In genomic region chr1:225651376-225651871, GRCh38 we compare ENCODE assay signal across 8 cellular contexts. TPM values are rescaled to one million over a fixed set of nuclear protein-coding genes. Genes with fewer than 3 reads are reported as not detected.
A peak's percentile ranks its signal among the peaks of the same experiment; 100 is the strongest.
DNase-seq lines count a peak whose midpoint lies in the region; ATAC-seq, FAIRE-seq and TF ChIP-seq lines count a peak whose summit lies in the region.

No MANE protein-coding gene starts in this region.

- peak overlapping the region; percentile 79 for H3K4me3 ChIP-seq in OCI-LY3 (ENCODE audit: low read length)
- H3K4me3 ChIP-seq in endothelial cell of umbilical vein (replicated peaks in 1 of 3; ENCODE audit: insufficient read depth in 1 of 3, low read depth in 1 of 3, low read length in 3 of 3): peak overlapping the region; percentile 49 to 99 (median 98)
- H3K4me3 ChIP-seq in pancreas: peak overlapping the region; percentile 70 to 97 (median 88)

- H3K36me3 ChIP-seq in OCI-LY3 (replicated peaks; ENCODE audit: low read depth, low read length) (no peaks in the 10 kb centered on the region), endothelial cell of umbilical vein (ENCODE audit: control insufficient read depth in 2 of 2, extremely low read depth in 1 of 2, insufficient read depth in 2 of 2, low read length in 2 of 2) (no peaks in the 10 kb centered on the region), pancreas (no peaks in the 10 kb centered on the region)

- H4K20me1 ChIP-seq in OCI-LY3 (ENCODE audit: insufficient read depth, low read length) (no peaks in the 10 kb centered on the region), endothelial cell of umbilical vein (replicated peaks; ENCODE audit: control insufficient read depth, extremely low read depth, insufficient read depth, low read length) (no peaks in the 10 kb centered on the region)

- H2AFZ ChIP-seq in OCI-LY3 (ENCODE audit: low read depth, low read length) (no peak overlapping the region), endothelial cell of umbilical vein (ENCODE audit: low read depth, low read length) (peak overlapping the region; percentile 15)

- peaks cover 11% of the 10 kb centered on the region for H3K27me3 ChIP-seq in OCI-LY3 (ENCODE audit: low read depth, low read length)
- no peaks in the 10 kb centered on the region for H3K27me3 ChIP-seq in endothelial cell of umbilical vein (ENCODE audit: control insufficient read depth in 2 of 2, insufficient read depth in 2 of 2, low read length in 2 of 2)
- no peaks in the 10 kb centered on the region for H3K27me3 ChIP-seq in pancreas

- TF ChIP-seq CTCF in OCI-LY3 (IDR thresholded peaks at IDR 0.05; ENCODE audit: low read depth, low read length) (no peak), endothelial cell of umbilical vein (IDR thresholded peaks at IDR 0.05; ENCODE audit: extremely low read depth in 1 of 2, insufficient read depth in 1 of 2, low read depth in 1 of 2, low read length in 2 of 2) (no peak), pancreas (IDR thresholded peaks at IDR 0.05) (no peak)

- no peak overlapping the region for H3K27ac ChIP-seq in OCI-LY3 (ENCODE audit: low read length)
- H3K27ac ChIP-seq in endothelial cell of umbilical vein (ENCODE audit: insufficient read depth, low read depth, low read length): peak overlapping the region; percentile 79
- peak overlapping the region in 2 of 4 donors; percentile 89 to 93 for H3K27ac ChIP-seq in pancreas

- POLR2A ChIA-PET in endothelial cell of umbilical vein (lab: Charles Lee): interaction anchor here (0.6 kb wide), 2 partner anchors 10 to 42 kb away, joined by 6 read pairs; no protein-coding TSS in a partner anchor

- ATAC-seq in pancreas (no peak), HG02571 (IDR thresholded peaks at IDR 0.05; ENCODE audit: unreplicated experiment) (no peak), HG03280 (IDR thresholded peaks at IDR 0.05; ENCODE audit: unreplicated experiment) (no peak), GM18498 (IDR thresholded peaks at IDR 0.05; ENCODE audit: unreplicated experiment) (no peak)

- CTCF ChIA-PET in endothelial cell of umbilical vein (lab: Charles Lee): interaction anchor here (0.9 to 2.7 kb wide), 4 partner anchors 24 to 127 kb away, joined by 3 to 33 read pairs (median 8); partner anchors contain the start of gene SRP9

- H3K79me2 ChIP-seq in OCI-LY3 (ENCODE audit: low read length) (peaks cover 15% of the 10 kb centered on the region), endothelial cell of umbilical vein (ENCODE audit: control insufficient read depth, insufficient read depth, low read length) (peaks cover 57% of the 10 kb centered on the region)

- 6 to 8% methylated on average over 8 of the region's 8 CpGs for WGBS in pancreas, 2 donors

- intact Hi-C loops in endothelial cell of umbilical vein (cut with micrococcal nuclease) (loop anchor here (5.0 kb wide), 1 partner anchor 169 kb away; no protein-coding TSS in a partner anchor), pancreas (cut with DNase I) (no loop called here)

- no peaks in the 10 kb centered on the region for H3K9me1 ChIP-seq in endothelial cell of umbilical vein (replicated peaks; ENCODE audit: control insufficient read depth, extremely low read depth, insufficient read depth, low read length)

- BruUV-seq in endothelial cell of umbilical vein (replicated peaks; lab: Mats Ljungman, UMichigan): TSS peak; percentile 15

- H3K9me3 ChIP-seq in OCI-LY3 (ENCODE audit: insufficient read depth, low read length) (no peaks in the 10 kb centered on the region), endothelial cell of umbilical vein (replicated peaks; ENCODE audit: control insufficient read depth, insufficient read depth, low read length) (no peaks in the 10 kb centered on the region), pancreas (no peaks in the 10 kb centered on the region)

- FAIRE-seq in endothelial cell of umbilical vein (lab: Jason Lieb, UNC): no peak
- no peak for FAIRE-seq in pancreas (lab: Jason Lieb, UNC)

- H3K9ac ChIP-seq in OCI-LY3 (ENCODE audit: low read length): peak overlapping the region; percentile 71
- peak overlapping the region; percentile 98 for H3K9ac ChIP-seq in endothelial cell of umbilical vein (replicated peaks; ENCODE audit: extremely low read depth, insufficient read depth, low read length)

- peaks cover 4% of the 10 kb centered on the region; the same call in 1 of the 2 replicates for H3K4me1 ChIP-seq in OCI-LY3 (ENCODE audit: low read length)
- H3K4me1 ChIP-seq in endothelial cell of umbilical vein (ENCODE audit: control insufficient read depth, extremely low read depth, insufficient read depth, low read length): peaks cover 32% of the 10 kb centered on the region
- peaks cover 0 to 22% (median 21%) of the 10 kb centered on the region in 3 donors for H3K4me1 ChIP-seq in pancreas

- dilution Hi-C loops in endothelial cell of umbilical vein (cut with MboI; ENCODE audit: extremely low pct_ligation_motif_present, low sequenced_read_pairs): no loop called here

- H3K4me2 ChIP-seq in OCI-LY3 (ENCODE audit: low read length): peak overlapping the region; percentile 77
- peak overlapping the region; percentile 99 for H3K4me2 ChIP-seq in endothelial cell of umbilical vein (ENCODE audit: insufficient read depth, low read length)

- DNase-seq in ELR (ENCODE audit: low read depth) (peak; percentile 43), endothelial cell of umbilical vein (ENCODE audit: low read depth, low spot score) (peak; percentile 57), pancreas (no peak), D341Med (ENCODE audit: low spot score) (no peak)

- TF ChIP-seq POLR2A in endothelial cell of umbilical vein (IDR thresholded peaks at IDR 0.05; ENCODE audit: low read depth, low read length): no peak

TF ChIP-seq in endothelial cell of umbilical vein, 7 proteins besides CTCF, POLR2A, EP300 and RAD21:
- no peak for TF ChIP-seq GATA2 (IDR thresholded peaks at IDR 0.05; ENCODE audit: insufficient read depth, insufficient read length, low read depth, low read length)
- TF ChIP-seq JUN (IDR thresholded peaks at IDR 0.05; ENCODE audit: borderline replicate concordance, insufficient read depth, insufficient read length, low read depth): no peak
- TF ChIP-seq FOS (IDR thresholded peaks at IDR 0.05; ENCODE audit: borderline replicate concordance, insufficient read depth, low read length): no peak
- no peak for TF ChIP-seq POLR2AphosphoS5 (IDR thresholded peaks at IDR 0.05; ENCODE audit: insufficient read depth, low read depth, low read length)
- TF ChIP-seq EZH2 (IDR thresholded peaks at IDR 0.05; ENCODE audit: borderline replicate concordance, low read depth, low read length, severe bottlenecking): no peak
- no peak for TF ChIP-seq MAX (IDR thresholded peaks at IDR 0.05; ENCODE audit: insufficient read depth, insufficient read length)
- TF ChIP-seq MYC (IDR thresholded peaks at IDR 0.05; ENCODE audit: low read depth, low read length): no peak
TF ChIP-seq in endothelial cell of umbilical vein: peak in this region for 0.

RNA-seq across cellular contexts. Expression of gene ENAH, which starts 1.5 kb away (rescaled TPM):
- 80.3 and 95.6 TPM in 2 replicates for total RNA-seq in endothelial cell of umbilical vein
- polyA plus RNA-seq in endothelial cell of umbilical vein: 14.8 and 19.9 TPM in 2 replicates
- polyA plus RNA-seq in endothelial cell of umbilical vein (2011; cell fraction: cytosol; rRNA removed): 39.1 and 49.2 TPM in 2 replicates
- 53.5 and 71.8 TPM in 2 replicates for polyA plus RNA-seq in endothelial cell of umbilical vein (2011; cell fraction: nucleus; rRNA removed)
- 45.7 and 69.3 TPM in 2 replicates for polyA plus RNA-seq in endothelial cell of umbilical vein (2012)
- 74.8 and 89.2 TPM in 2 replicates for polyA minus RNA-seq in endothelial cell of umbilical vein
- 20.8 TPM for polyA minus RNA-seq in endothelial cell of umbilical vein (2011; cell fraction: cytosol; rRNA and poly(A)+ RNA removed)
- 64.3 and 82.0 TPM in 2 replicates for polyA minus RNA-seq in endothelial cell of umbilical vein (2011; cell fraction: nucleus; rRNA and poly(A)+ RNA removed)
- total RNA-seq in pancreas: 10 to 100 TPM; 27.8 to 62.8 (median 34.7) TPM
- 10 to 100 TPM in 1 of 2 donors, 1 to 10 TPM in 1; 8.0 to 17.1 TPM for polyA plus RNA-seq in pancreas

Comparison
In these comparisons a context has a peak if more than half of its experiments do, and no peak if none do; other contexts are left out.
1. DNase-seq: peak in ELR (single experiment) and endothelial cell of umbilical vein (single experiment); none in pancreas (0 of 6) and D341Med (single experiment).
2. Peak in every context shown above with its lines, with median percentiles within 50 percentile points of each other: H3K4me3 ChIP-seq.